ENCODE assay signal across 21 cellular contexts in the genomic region with DNA sequence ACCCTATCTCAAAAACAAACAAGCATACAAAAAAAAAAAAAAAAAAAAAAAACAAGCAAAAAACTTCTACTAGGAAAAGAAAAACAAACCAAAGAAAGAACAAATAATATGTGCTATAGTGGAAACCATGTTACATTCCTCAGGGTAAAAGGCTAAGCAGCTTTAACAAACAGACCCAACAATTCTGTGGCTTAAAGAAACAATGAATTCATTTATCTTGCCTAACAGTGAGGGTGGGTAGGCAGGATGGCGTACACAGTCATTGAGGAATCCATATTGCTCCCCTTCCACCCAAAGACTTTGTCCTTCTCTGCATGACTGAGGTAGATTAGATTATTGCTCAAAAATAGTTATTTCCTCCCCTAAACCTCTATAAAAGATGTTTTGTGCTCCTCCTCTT.
A peak's percentile ranks its signal among the peaks of the same experiment; 100 is the strongest.
DNase-seq lines count a peak whose midpoint lies in the region; ATAC-seq and TF ChIP-seq lines count a peak whose summit lies in the region.
"Had no signal": no experiment of that assay in that cellular context is flagged by ENCODE, and none has a peak within 500 bp of the region (broad histone marks: within the 10 kb centered on the region; RNA-seq: fewer than 3 reads in every experiment).

No MANE protein-coding gene starts in this region.

- peaks cover 10% of the 10 kb centered on the region for H3K27me3 Mint-ChIP-seq in GM23338 (ENCODE audit: insufficient read depth, low read depth, poor library complexity)
- peaks cover 5% of the 10 kb centered on the region for H3K27me3 Mint-ChIP-seq in WTC11 (ENCODE audit: low read depth)
- peaks cover 3% of the 10 kb centered on the region for H3K27me3 Mint-ChIP-seq in mesothelial cell of epicardium (ENCODE audit: low read depth)

- H2AFZ ChIP-seq in GM23338 = peak overlapping the region; percentile 74; the same call in 1 of the 2 replicates

- H3F3A ChIP-seq in GM23338 (replicated peaks; ENCODE audit: low read depth) = no peaks in the 10 kb centered on the region

- H3K27me3 ChIP-seq in GM23338 (ENCODE audit: insufficient read depth) = no peaks in the 10 kb centered on the region

- no peaks in the 10 kb centered on the region; the same call in 2 of the 3 replicates for H3K4me1 Mint-ChIP-seq in GM23338
- H3K4me1 Mint-ChIP-seq in WTC11 = no peaks in the 10 kb centered on the region
- H3K4me1 Mint-ChIP-seq in mesothelial cell of epicardium = no peaks in the 10 kb centered on the region
- H3K4me1 Mint-ChIP-seq: CD4-positive, alpha-beta memory T cell had no signal

- H4K20me1 ChIP-seq in GM23338 (replicated peaks; ENCODE audit: insufficient read depth) = no peaks in the 10 kb centered on the region

- no peaks in the 10 kb centered on the region; the same call in 1 of the 2 replicates for H3K36me3 ChIP-seq in GM23338 (ENCODE audit: insufficient read depth)

- no peaks in the 10 kb centered on the region for H3K79me2 ChIP-seq in GM23338 (replicated peaks; ENCODE audit: insufficient read depth)

- ATAC-seq in GM23338 (no peak), WTC11 (no peak)
- ATAC-seq: A549, GM12878 had no signal

- CTCF ChIA-PET in WTC11 (lab: Charles Lee) = interaction anchor here (1.0 to 2.6 kb wide), 2 partner anchors 17 to 97 kb away, joined by 3 to 10 read pairs; no protein-coding TSS in a partner anchor

- H3K4me3 ChIP-seq in GM23338 = no peak overlapping the region
- H3K4me3 ChIP-seq: A549, GM12878 had no signal

- peaks cover 14% of the 10 kb centered on the region for H3K9me3 Mint-ChIP-seq in GM23338
- peaks cover 14% of the 10 kb centered on the region for H3K9me3 Mint-ChIP-seq in WTC11
- peaks cover 13% of the 10 kb centered on the region for H3K9me3 Mint-ChIP-seq in mesothelial cell of epicardium

- peaks cover 9% of the 10 kb centered on the region; the same call in 1 of the 2 replicates for H3K9me2 ChIP-seq in GM23338 (ENCODE audit: insufficient read depth)

- no peak overlapping the region for H3K4me2 ChIP-seq in GM23338
- H3K4me2 ChIP-seq: A549 had no signal

- POLR2A ChIA-PET in WTC11 (lab: Charles Lee) = interaction anchor here (0.7 kb wide), 1 partner anchor 482 kb away, joined by 4 read pairs; no protein-coding TSS in a partner anchor

- no peak for TF ChIP-seq CTCF in GM23338 (conservative IDR thresholded peaks at IDR 0.05; ENCODE audit: low read depth in 2 of 2)
- TF ChIP-seq CTCF in WTC11 (IDR thresholded peaks at IDR 0.05) = no peak
- TF ChIP-seq CTCF in mesothelial cell of epicardium (IDR thresholded peaks at IDR 0.05; ENCODE audit: unreplicated experiment) = no peak
- no peak for TF ChIP-seq CTCF in GM20000 (IDR thresholded peaks at IDR 0.05; ENCODE audit: extremely low read depth, missing control alignments)

- H3K27ac Mint-ChIP-seq in GM23338 = no peak overlapping the region
- H3K27ac Mint-ChIP-seq in WTC11 = peak overlapping the region; percentile 69; the same call in 1 of the 2 replicates
- no peak overlapping the region for H3K27ac Mint-ChIP-seq in mesothelial cell of epicardium

- H3K27ac ChIP-seq in GM23338 (ENCODE audit: low read depth) = no peak overlapping the region
- H3K27ac ChIP-seq: A549 had no signal

- DNase-seq in GM23338 (ENCODE audit: low spot score) (no peak), WTC11 (ENCODE audit: low spot score) (no peak), foreskin melanocyte (peak; percentile 69), mesothelial cell of epicardium (ENCODE audit: low spot score in 2 of 2, unreplicated experiment in 2 of 2) (no peak), HK-2 (ENCODE audit: unreplicated experiment) (no peak), GM20000 (ENCODE audit: low spot score) (no peak)
- DNase-seq: 8988T; ACHN; AML-193; C1 segment of cervical spinal cord; Caco-2; CD4-positive, alpha-beta memory T cell; DMS 273 treated with DMSO at 0.1 percent for 48 hours; DMS79; EL; GDM1; GOT3; H7; HCEC 1CT had no signal

- H3K36me3 Mint-ChIP-seq in GM23338 (ENCODE audit: low read depth) (peaks cover 10% of the 10 kb centered on the region; the same call in 2 of the 3 replicates), WTC11 (peaks cover 12% of the 10 kb centered on the region), mesothelial cell of epicardium (peaks cover 5% of the 10 kb centered on the region)

- H3K4me1 ChIP-seq in GM23338 (ENCODE audit: insufficient read depth) = no peaks in the 10 kb centered on the region
- H3K4me1 ChIP-seq: A549 had no signal

- H3K4me3 Mint-ChIP-seq in GM23338 = no peak overlapping the region
- H3K4me3 Mint-ChIP-seq in WTC11 = no peak overlapping the region
- no peak overlapping the region for H3K4me3 Mint-ChIP-seq in mesothelial cell of epicardium
- H3K4me3 Mint-ChIP-seq: CD4-positive, alpha-beta memory T cell had no signal

TF ChIP-seq in GM23338, 12 proteins besides CTCF, POLR2A, EP300 and RAD21 (continues in another document):
- TF ChIP-seq JUNB (IDR thresholded peaks at IDR 0.05; ENCODE audit: unreplicated experiment) = no peak
- TF ChIP-seq, protein P1, sequence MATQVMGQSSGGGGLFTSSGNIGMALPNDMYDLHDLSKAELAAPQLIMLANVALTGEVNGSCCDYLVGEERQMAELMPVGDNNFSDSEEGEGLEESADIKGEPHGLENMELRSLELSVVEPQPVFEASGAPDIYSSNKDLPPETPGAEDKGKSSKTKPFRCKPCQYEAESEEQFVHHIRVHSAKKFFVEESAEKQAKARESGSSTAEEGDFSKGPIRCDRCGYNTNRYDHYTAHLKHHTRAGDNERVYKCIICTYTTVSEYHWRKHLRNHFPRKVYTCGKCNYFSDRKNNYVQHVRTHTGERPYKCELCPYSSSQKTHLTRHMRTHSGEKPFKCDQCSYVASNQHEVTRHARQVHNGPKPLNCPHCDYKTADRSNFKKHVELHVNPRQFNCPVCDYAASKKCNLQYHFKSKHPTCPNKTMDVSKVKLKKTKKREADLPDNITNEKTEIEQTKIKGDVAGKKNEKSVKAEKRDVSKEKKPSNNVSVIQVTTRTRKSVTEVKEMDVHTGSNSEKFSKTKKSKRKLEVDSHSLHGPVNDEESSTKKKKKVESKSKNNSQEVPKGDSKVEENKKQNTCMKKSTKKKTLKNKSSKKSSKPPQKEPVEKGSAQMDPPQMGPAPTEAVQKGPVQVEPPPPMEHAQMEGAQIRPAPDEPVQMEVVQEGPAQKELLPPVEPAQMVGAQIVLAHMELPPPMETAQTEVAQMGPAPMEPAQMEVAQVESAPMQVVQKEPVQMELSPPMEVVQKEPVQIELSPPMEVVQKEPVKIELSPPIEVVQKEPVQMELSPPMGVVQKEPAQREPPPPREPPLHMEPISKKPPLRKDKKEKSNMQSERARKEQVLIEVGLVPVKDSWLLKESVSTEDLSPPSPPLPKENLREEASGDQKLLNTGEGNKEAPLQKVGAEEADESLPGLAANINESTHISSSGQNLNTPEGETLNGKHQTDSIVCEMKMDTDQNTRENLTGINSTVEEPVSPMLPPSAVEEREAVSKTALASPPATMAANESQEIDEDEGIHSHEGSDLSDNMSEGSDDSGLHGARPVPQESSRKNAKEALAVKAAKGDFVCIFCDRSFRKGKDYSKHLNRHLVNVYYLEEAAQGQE (IDR thresholded peaks at IDR 0.05; ENCODE audit: unreplicated experiment) = no peak
- no peak for TF ChIP-seq ZNF331 (CRISPR knock-in tag; IDR thresholded peaks at IDR 0.05; ENCODE audit: low read depth)

TF ChIP-seq in WTC11, 78 proteins besides CTCF, POLR2A, EP300 and RAD21 (continues in another document):
- TF ChIP-seq FOXJ3 (CRISPR knock-in tag; IDR thresholded peaks at IDR 0.05; ENCODE audit: borderline replicate concordance) (no peak), ZNF317 (CRISPR knock-in tag; IDR thresholded peaks at IDR 0.05; ENCODE audit: borderline replicate concordance, low read depth) (no peak), GRHL2 (CRISPR knock-in tag; IDR thresholded peaks at IDR 0.05; ENCODE audit: insufficient replicate concordance, severe bottlenecking) (no peak), JUN (CRISPR knock-in tag; IDR thresholded peaks at IDR 0.05) (no peak), JAZF1 (CRISPR knock-in tag; IDR thresholded peaks at IDR 0.05) (no peak)
- TF ChIP-seq, protein P2, sequence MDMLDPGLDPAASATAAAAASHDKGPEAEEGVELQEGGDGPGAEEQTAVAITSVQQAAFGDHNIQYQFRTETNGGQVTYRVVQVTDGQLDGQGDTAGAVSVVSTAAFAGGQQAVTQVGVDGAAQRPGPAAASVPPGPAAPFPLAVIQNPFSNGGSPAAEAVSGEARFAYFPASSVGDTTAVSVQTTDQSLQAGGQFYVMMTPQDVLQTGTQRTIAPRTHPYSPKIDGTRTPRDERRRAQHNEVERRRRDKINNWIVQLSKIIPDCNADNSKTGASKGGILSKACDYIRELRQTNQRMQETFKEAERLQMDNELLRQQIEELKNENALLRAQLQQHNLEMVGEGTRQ (CRISPR knock-in tag; IDR thresholded peaks at IDR 0.05) = no peak
- TF ChIP-seq, protein P3, sequence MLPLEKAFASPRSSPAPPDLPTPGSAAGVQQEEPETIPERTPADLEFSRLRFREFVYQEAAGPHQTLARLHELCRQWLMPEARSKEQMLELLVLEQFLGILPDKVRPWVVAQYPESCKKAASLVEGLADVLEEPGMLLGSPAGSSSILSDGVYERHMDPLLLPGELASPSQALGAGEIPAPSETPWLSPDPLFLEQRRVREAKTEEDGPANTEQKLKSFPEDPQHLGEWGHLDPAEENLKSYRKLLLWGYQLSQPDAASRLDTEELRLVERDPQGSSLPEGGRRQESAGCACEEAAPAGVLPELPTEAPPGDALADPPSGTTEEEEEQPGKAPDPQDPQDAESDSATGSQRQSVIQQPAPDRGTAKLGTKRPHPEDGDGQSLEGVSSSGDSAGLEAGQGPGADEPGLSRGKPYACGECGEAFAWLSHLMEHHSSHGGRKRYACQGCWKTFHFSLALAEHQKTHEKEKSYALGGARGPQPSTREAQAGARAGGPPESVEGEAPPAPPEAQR (CRISPR knock-in tag; IDR thresholded peaks at IDR 0.05) = no peak
- TF ChIP-seq, protein P4, sequence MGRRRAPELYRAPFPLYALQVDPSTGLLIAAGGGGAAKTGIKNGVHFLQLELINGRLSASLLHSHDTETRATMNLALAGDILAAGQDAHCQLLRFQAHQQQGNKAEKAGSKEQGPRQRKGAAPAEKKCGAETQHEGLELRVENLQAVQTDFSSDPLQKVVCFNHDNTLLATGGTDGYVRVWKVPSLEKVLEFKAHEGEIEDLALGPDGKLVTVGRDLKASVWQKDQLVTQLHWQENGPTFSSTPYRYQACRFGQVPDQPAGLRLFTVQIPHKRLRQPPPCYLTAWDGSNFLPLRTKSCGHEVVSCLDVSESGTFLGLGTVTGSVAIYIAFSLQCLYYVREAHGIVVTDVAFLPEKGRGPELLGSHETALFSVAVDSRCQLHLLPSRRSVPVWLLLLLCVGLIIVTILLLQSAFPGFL (CRISPR knock-in tag; IDR thresholded peaks at IDR 0.05; ENCODE audit: borderline replicate concordance) = no peak
